ENCODE assay signal across 8 cellular contexts in the genomic region with DNA sequence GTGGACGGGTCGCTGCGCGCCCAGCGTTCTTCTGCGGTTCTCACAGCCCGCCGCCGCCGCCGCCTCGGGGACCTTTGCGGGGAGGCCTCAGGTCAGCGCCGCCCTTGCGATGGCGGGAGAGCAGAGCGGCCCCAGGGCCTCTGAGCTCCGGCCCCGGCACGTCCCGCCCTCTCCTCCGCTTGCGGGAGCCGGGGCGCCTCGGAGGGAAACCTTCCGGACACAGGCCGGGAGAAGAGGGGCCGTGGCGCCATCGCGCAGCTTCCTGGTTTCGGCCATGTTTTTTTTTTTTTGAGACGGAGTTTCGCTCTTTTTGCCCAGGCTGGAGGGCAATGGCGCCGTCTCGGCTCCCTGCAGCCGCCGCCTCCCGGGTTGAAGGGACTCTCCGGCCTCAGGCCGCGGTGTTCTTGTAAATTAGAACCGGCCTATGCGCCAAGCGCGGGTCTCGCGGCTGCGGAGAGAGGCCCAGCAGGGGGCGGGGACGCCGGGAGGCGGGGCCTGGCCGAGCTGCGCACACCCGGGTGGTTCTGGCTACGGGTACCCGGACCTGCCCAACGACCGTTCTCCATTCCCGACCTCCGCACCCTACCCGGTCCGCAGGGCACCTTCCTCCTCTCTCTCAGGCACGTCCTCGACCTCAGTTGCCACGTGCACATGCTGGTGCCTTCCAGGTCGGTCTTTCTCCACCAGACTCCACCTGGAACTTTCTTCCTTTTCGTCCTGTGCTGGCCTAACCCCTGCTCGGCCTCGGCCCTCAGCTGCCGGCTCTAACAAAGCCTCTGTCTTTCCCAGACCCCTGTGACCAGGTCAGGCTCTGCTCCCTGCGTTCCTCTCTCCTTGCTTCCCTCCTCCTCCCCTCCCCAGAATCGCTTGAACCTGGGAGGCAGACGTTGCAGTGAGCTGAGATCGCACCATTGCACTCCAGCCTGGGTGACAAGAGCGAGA. TPM values are rescaled to one million over a fixed set of nuclear protein-coding genes. Genes with fewer than 3 reads are reported as not detected.
A peak's percentile ranks its signal among the peaks of the same experiment; 100 is the strongest.
DNase-seq lines count a peak whose midpoint lies in the region; ATAC-seq and TF ChIP-seq lines count a peak whose summit lies in the region.

No MANE protein-coding gene starts in this region.

- H2AFZ ChIP-seq in PC-9 (peak overlapping the region; percentile 88), fibroblast of lung (ENCODE audit: low read length) (peak overlapping the region; percentile 99)

- H3K79me2 ChIP-seq in PC-9 (ENCODE audit: low read depth) (peaks cover 11% of the 10 kb centered on the region), fibroblast of lung (ENCODE audit: control insufficient read depth, insufficient read depth, low read length) (peaks cover 9% of the 10 kb centered on the region)

- peaks cover 10% of the 10 kb centered on the region for H3K9me3 ChIP-seq in PC-9 (ENCODE audit: insufficient read depth, low read depth)
- H3K9me3 ChIP-seq in fibroblast of lung (ENCODE audit: control insufficient read depth, insufficient read depth, low read depth, low read length): no peaks in the 10 kb centered on the region

- H3K9me2 ChIP-seq in PC-9 (ENCODE audit: insufficient read depth): no peaks in the 10 kb centered on the region

- H3K36me3 Mint-ChIP-seq in activated T-helper 2 cell treated with anti-CD3 and anti-CD28 coated beads, Interferon-gamma antibody, Interleukin-2, Interleukin-4, amounts not matched to agents 10 μg/mL and 5 μg/mL and 100 μg/mL, durations not matched to agents 14 hours and 24 hours and 36 hours (ENCODE audit: low read depth): peaks cover 58% of the 10 kb centered on the region
- H3K36me3 Mint-ChIP-seq in natural killer cell: peaks cover 6% of the 10 kb centered on the region

- H4K20me1 ChIP-seq in PC-9 (ENCODE audit: insufficient read depth) (no peaks in the 10 kb centered on the region), fibroblast of lung (ENCODE audit: control insufficient read depth, extremely low read depth, insufficient read depth, low read length) (no peaks in the 10 kb centered on the region)

- DNase-seq in COR-L47 (lab: John Stamatoyannopoulos, UW): peak; percentile 60
- peak; percentile 49 to 82 for DNase-seq in PC-9
- peak; percentile 74 for DNase-seq in activated T-helper 2 cell treated with anti-CD3 and anti-CD28 coated beads, Interferon-gamma antibody, Interleukin-2, Interleukin-4, amounts not matched to agents 10 μg/mL and 5 μg/mL and 100 μg/mL, durations not matched to agents 14 hours and 24 hours and 36 hours (ENCODE audit: low spot score)
- peak; percentile 68 to 70 for DNase-seq in fibroblast of lung (ENCODE audit: low read depth in 2 of 2)
- peak; percentile 78 for DNase-seq in natural killer cell
- DNase-seq in stimulated activated naive CD4-positive, alpha-beta T cell treated with Interleukin-2 at 50 U/mL for 16 hours (lab: John Stamatoyannopoulos, UW): peak; percentile 75

- POLR2A ChIA-PET in PC-9 (lab: Charles Lee; ENCODE audit: unreplicated experiment): interaction anchor here (0.6 to 1.2 kb wide), 4 partner anchors 20 to 416 kb away, joined by 3 to 6 read pairs (median 4); no protein-coding TSS in a partner anchor

- intact Hi-C loops in PC-9 (cut with micrococcal nuclease; ENCODE audit: unreplicated experiment): loop anchor here (1.0 to 2.0 kb wide), 3 partner anchors 21 to 47 kb away; a partner anchor contains a TSS
- intact Hi-C loops in activated T-helper 2 cell treated with anti-CD3 and anti-CD28 coated beads, Interferon-gamma antibody, Interleukin-2, Interleukin-4, amounts not matched to agents 10 μg/mL and 5 μg/mL and 100 μg/mL, durations not matched to agents 14 hours and 24 hours and 36 hours (cut with micrococcal nuclease): loop anchor here (1.0 kb wide), 2 partner anchors 21 to 29 kb away; no protein-coding TSS in a partner anchor
- intact Hi-C loops in natural killer cell (cut with micrococcal nuclease): loop anchor here (1.0 to 5.0 kb wide), 3 partner anchors 21 to 34 kb away; a partner anchor contains a TSS

- ATAC-seq in GM19395 (IDR thresholded peaks at IDR 0.05; ENCODE audit: unreplicated experiment) (peak; percentile 71), HG03520 (IDR thresholded peaks at IDR 0.05; ENCODE audit: unreplicated experiment) (peak; percentile 65), natural killer cell (peak; percentile 80 to 87 (median 81))

- H3K4me3 ChIP-seq in PC-9 (peak overlapping the region; percentile 72), fibroblast of lung (replicated peaks in 1 of 4; ENCODE audit: control extremely low read depth in 1 of 4, insufficient read depth in 1 of 4, low read depth in 3 of 4, low read length in 4 of 4) (peak overlapping the region; percentile 83 to 89 (median 88))

- H3K4me1 ChIP-seq in PC-9 (replicated peaks; ENCODE audit: insufficient read depth) (peaks cover 23% of the 10 kb centered on the region), fibroblast of lung (ENCODE audit: control insufficient read depth, extremely low read depth, insufficient read depth, low read length) (peaks cover 3% of the 10 kb centered on the region)

- peak overlapping the region; percentile 92 for H3K27ac Mint-ChIP-seq in activated T-helper 2 cell treated with anti-CD3 and anti-CD28 coated beads, Interferon-gamma antibody, Interleukin-2, Interleukin-4, amounts not matched to agents 10 μg/mL and 5 μg/mL and 100 μg/mL, durations not matched to agents 14 hours and 24 hours and 36 hours
- peak overlapping the region; percentile 90 to 99 for H3K27ac Mint-ChIP-seq in natural killer cell

- H3K4me3 Mint-ChIP-seq in activated T-helper 2 cell treated with anti-CD3 and anti-CD28 coated beads, Interferon-gamma antibody, Interleukin-2, Interleukin-4, amounts not matched to agents 10 μg/mL and 5 μg/mL and 100 μg/mL, durations not matched to agents 14 hours and 24 hours and 36 hours (ENCODE audit: low read depth): peak overlapping the region; percentile 88
- peak overlapping the region; percentile 95 for H3K4me3 Mint-ChIP-seq in natural killer cell

- H3K4me2 ChIP-seq in PC-9 (peak overlapping the region; percentile 90), fibroblast of lung (ENCODE audit: extremely low read depth, insufficient read depth, low read length) (peak overlapping the region; percentile 100)

- H3K27me3 Mint-ChIP-seq in activated T-helper 2 cell treated with anti-CD3 and anti-CD28 coated beads, Interferon-gamma antibody, Interleukin-2, Interleukin-4, amounts not matched to agents 10 μg/mL and 5 μg/mL and 100 μg/mL, durations not matched to agents 14 hours and 24 hours and 36 hours (ENCODE audit: low read depth): no peaks in the 10 kb centered on the region
- no peaks in the 10 kb centered on the region for H3K27me3 Mint-ChIP-seq in natural killer cell (ENCODE audit: low read depth in 2 of 2)

- peaks cover 7% of the 10 kb centered on the region; the same call in 1 of the 2 replicates for H3K36me3 ChIP-seq in PC-9 (ENCODE audit: low read depth)
- H3K36me3 ChIP-seq in fibroblast of lung (ENCODE audit: control insufficient read depth, insufficient read depth, low read length): peaks cover 3% of the 10 kb centered on the region

- H3K27me3 ChIP-seq in PC-9 (ENCODE audit: insufficient read depth, low read depth) (no peaks in the 10 kb centered on the region), fibroblast of lung (ENCODE audit: control insufficient read depth, insufficient read depth, low read length) (no peaks in the 10 kb centered on the region)

- BruUV-seq in PC-9 (replicated peaks; lab: Mats Ljungman, UMichigan): TSS peak; percentile 62

- H3F3A ChIP-seq in PC-9 (ENCODE audit: insufficient read depth, low read depth): peaks cover 14% of the 10 kb centered on the region; the same call in 1 of the 2 replicates

- peak overlapping the region; percentile 72 for H3K27ac ChIP-seq in PC-9
- H3K27ac ChIP-seq in fibroblast of lung (ENCODE audit: insufficient read depth, low read length): peak overlapping the region; percentile 92

- CTCF ChIA-PET in PC-9 (lab: Charles Lee): interaction anchor here (0.6 to 0.9 kb wide), 4 partner anchors 29 to 709 kb away, joined by 3 to 4 read pairs (median 4); no protein-coding TSS in a partner anchor

- H3K4me1 Mint-ChIP-seq in activated T-helper 2 cell treated with anti-CD3 and anti-CD28 coated beads, Interferon-gamma antibody, Interleukin-2, Interleukin-4, amounts not matched to agents 10 μg/mL and 5 μg/mL and 100 μg/mL, durations not matched to agents 14 hours and 24 hours and 36 hours (ENCODE audit: low read depth): peaks cover 29% of the 10 kb centered on the region
- peaks cover 34 to 48% of the 10 kb centered on the region in 2 donors for H3K4me1 Mint-ChIP-seq in natural killer cell

- TF ChIP-seq CTCF in PC-9 (conservative IDR thresholded peaks at IDR 0.05): 0 out of 2 replicates have a peak, but pooled peaks have one; percentile 27
- no peak for TF ChIP-seq CTCF in fibroblast of lung (conservative IDR thresholded peaks at IDR 0.05 in 1 of 2, IDR thresholded peaks at IDR 0.05 in 1 of 2; ENCODE audit: low read depth in 1 of 2, low read length in 2 of 2)
- peak; percentile 3 for TF ChIP-seq CTCF in natural killer cell (IDR thresholded peaks at IDR 0.05)

- peak overlapping the region; percentile 96 for H3K9ac ChIP-seq in fibroblast of lung (ENCODE audit: insufficient read depth, low read length)

- H3K9me3 Mint-ChIP-seq in activated T-helper 2 cell treated with anti-CD3 and anti-CD28 coated beads, Interferon-gamma antibody, Interleukin-2, Interleukin-4, amounts not matched to agents 10 μg/mL and 5 μg/mL and 100 μg/mL, durations not matched to agents 14 hours and 24 hours and 36 hours: peaks cover 10% of the 10 kb centered on the region
- peaks cover 2 to 8% of the 10 kb centered on the region in 2 donors for H3K9me3 Mint-ChIP-seq in natural killer cell

RNA-seq across cellular contexts. Expression of a gene that starts 28.8 kb away (rescaled TPM):
- total RNA-seq in PC-9 (2021): 96.6 and 103 TPM in 2 replicates
- total RNA-seq in activated T-helper 2 cell treated with anti-CD3 and anti-CD28 coated beads, Interferon-gamma antibody, Interleukin-2, Interleukin-4, amounts not matched to agents 10 μg/mL and 5 μg/mL and 100 μg/mL, durations not matched to agents 14 hours and 24 hours and 36 hours: 122 TPM in 2 replicates
- 55.2 and 72.5 TPM in 2 replicates for total RNA-seq in fibroblast of lung
- polyA plus RNA-seq in fibroblast of lung: 80.6 and 90.4 TPM in 2 replicates
- polyA plus RNA-seq in fibroblast of lung (2012): 118 and 125 TPM in 2 replicates
- 137 and 151 TPM in 2 replicates for polyA minus RNA-seq in fibroblast of lung (ENCODE audit: low replicate concordance)
- 100 to 1,000 TPM; 105 to 149 (median 130) TPM for total RNA-seq in natural killer cell

RNA-seq across cellular contexts. Expression of a gene that starts 29.7 kb away (rescaled TPM):
- total RNA-seq in PC-9 (2021): 48.6 and 57.3 TPM in 2 replicates
- 28.2 and 28.8 TPM in 2 replicates for total RNA-seq in activated T-helper 2 cell treated with anti-CD3 and anti-CD28 coated beads, Interferon-gamma antibody, Interleukin-2, Interleukin-4, amounts not matched to agents 10 μg/mL and 5 μg/mL and 100 μg/mL, durations not matched to agents 14 hours and 24 hours and 36 hours
- total RNA-seq in fibroblast of lung: 24.1 TPM in 2 replicates
- polyA plus RNA-seq in fibroblast of lung: 10.1 and 14.4 TPM in 2 replicates
- 7.5 and 10.0 TPM in 2 replicates for polyA plus RNA-seq in fibroblast of lung (2012)
- polyA minus RNA-seq in fibroblast of lung (ENCODE audit: low replicate concordance): 0.96 and 1.1 TPM in 2 replicates
- total RNA-seq in natural killer cell: 10 to 100 TPM; 16.6 to 21.0 (median 20.3) TPM

Comparison
In these comparisons a context has a peak if more than half of its experiments do, and no peak if none do; other contexts are left out.
1. Peak in every context shown above with its lines: DNase-seq, ATAC-seq, H3K4me3 ChIP-seq and H3K27ac ChIP-seq.
2. CTCF ChIP-seq: peak in PC-9 (single experiment) and natural killer cell (single experiment); none in fibroblast of lung (0 of 2).